In the genomic region with DNA sequence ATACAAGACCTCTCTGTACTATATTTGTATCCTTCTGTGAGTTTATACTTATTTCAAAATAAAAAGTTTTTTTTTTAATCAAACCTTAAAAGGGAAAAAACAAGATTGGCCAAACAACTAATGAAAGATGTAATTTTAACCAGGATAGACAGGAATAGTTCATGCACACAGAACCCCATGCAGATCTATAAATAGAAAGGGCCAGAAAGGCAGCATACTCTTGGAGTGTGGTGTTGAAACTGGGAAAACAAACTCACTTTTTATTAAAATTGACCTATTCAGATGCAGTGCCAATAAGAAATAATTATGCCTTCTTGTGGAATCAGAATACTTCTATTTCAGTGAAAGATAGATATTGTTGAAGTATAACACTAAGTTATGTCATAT, we compare ENCODE assay signal across 22 cellular contexts.
DNase-seq lines count a peak whose midpoint lies in the region; ATAC-seq lines count a peak whose summit lies in the region.
"Had no signal": no experiment of that assay in that cellular context is flagged by ENCODE, and none has a peak within 500 bp of the region (broad histone marks: within the 10 kb centered on the region; RNA-seq: fewer than 3 reads in every experiment).

No MANE protein-coding gene starts in this region.

- peak overlapping the region; percentile 60 for H3K4me3 Mint-ChIP-seq in T-helper 2 cell treated with Interferon-gamma antibody and Interleukin-4, amounts not matched to agents 5 μg/mL and 100 μg/mL, for 36 hours
- H3K4me3 Mint-ChIP-seq in central memory CD8-positive, alpha-beta T cell, result peak overlapping the region; percentile 50
- H3K4me3 Mint-ChIP-seq in stimulated activated effector memory CD8-positive, alpha-beta T cell treated with anti-CD3 and anti-CD28 coated beads, Interleukin-12 subunit alpha, Interleukin-12 subunit beta, amount 100 ng/mL, for 72 hours, result no peak overlapping the region
- H3K4me3 Mint-ChIP-seq: activated naive CD4-positive, alpha-beta T cell treated with anti-CD3 and anti-CD28 coated beads, Interleukin-2, amount 50 U/mL, for 24 hours; activated T-helper 17 cell treated with anti-CD3 and anti-CD28 coated beads, Interleukin-2, amount 50 U/mL, for 72 hours; stimulated activated naive CD8-positive, alpha-beta T cell treated with anti-CD3 and anti-CD28 coated beads, Interleukin-15, amount 100 ng/mL, for 72 hours had no signal

- H3K27ac Mint-ChIP-seq in T-helper 2 cell treated with Interferon-gamma antibody and Interleukin-4, amounts not matched to agents 5 μg/mL and 100 μg/mL, for 36 hours, result peak overlapping the region; percentile 31
- peak overlapping the region; percentile 91 for H3K27ac Mint-ChIP-seq in central memory CD8-positive, alpha-beta T cell (ENCODE audit: low read depth)
- peak overlapping the region; percentile 46 for H3K27ac Mint-ChIP-seq in stimulated activated effector memory CD8-positive, alpha-beta T cell treated with anti-CD3 and anti-CD28 coated beads, Interleukin-12 subunit alpha, Interleukin-12 subunit beta, amount 100 ng/mL, for 72 hours
- H3K27ac Mint-ChIP-seq: activated T-helper 17 cell treated with anti-CD3 and anti-CD28 coated beads, Interleukin-2, amount 50 U/mL, for 72 hours; stimulated activated naive CD8-positive, alpha-beta T cell treated with anti-CD3 and anti-CD28 coated beads, Interleukin-15, amount 100 ng/mL, for 72 hours had no signal

- H3K36me3 Mint-ChIP-seq in T-helper 2 cell treated with Interferon-gamma antibody and Interleukin-4, amounts not matched to agents 5 μg/mL and 100 μg/mL, for 36 hours (ENCODE audit: low read depth), result peaks cover 64% of the 10 kb centered on the region
- H3K36me3 Mint-ChIP-seq in central memory CD8-positive, alpha-beta T cell (ENCODE audit: insufficient read depth), result peaks cover 26% of the 10 kb centered on the region
- peaks cover 29% of the 10 kb centered on the region for H3K36me3 Mint-ChIP-seq in stimulated activated effector memory CD8-positive, alpha-beta T cell treated with anti-CD3 and anti-CD28 coated beads, Interleukin-12 subunit alpha, Interleukin-12 subunit beta, amount 100 ng/mL, for 72 hours

- ATAC-seq in central memory CD8-positive, alpha-beta T cell (replicated peaks; ENCODE audit: extremely low read depth, poor library complexity, severe bottlenecking), result no peak
- ATAC-seq in stimulated activated effector memory CD8-positive, alpha-beta T cell treated with anti-CD3 and anti-CD28 coated beads, Interleukin-12 subunit alpha, Interleukin-12 subunit beta, amount 100 ng/mL, for 72 hours, result no peak
- ATAC-seq in HG02610 (IDR thresholded peaks at IDR 0.05; ENCODE audit: unreplicated experiment), result no peak
- ATAC-seq: body of pancreas had no signal

- H3K27me3 Mint-ChIP-seq in T-helper 2 cell treated with Interferon-gamma antibody and Interleukin-4, amounts not matched to agents 5 μg/mL and 100 μg/mL, for 36 hours (ENCODE audit: low read depth), result no peaks in the 10 kb centered on the region
- no peaks in the 10 kb centered on the region for H3K27me3 Mint-ChIP-seq in central memory CD8-positive, alpha-beta T cell
- H3K27me3 Mint-ChIP-seq: activated naive CD4-positive, alpha-beta T cell treated with anti-CD3 and anti-CD28 coated beads, Interleukin-2, amount 50 U/mL, for 24 hours; activated T-helper 17 cell treated with anti-CD3 and anti-CD28 coated beads, Interleukin-2, amount 50 U/mL, for 72 hours; stimulated activated naive CD8-positive, alpha-beta T cell treated with anti-CD3 and anti-CD28 coated beads, Interleukin-15, amount 100 ng/mL, for 72 hours had no signal

- no peak for DNase-seq in T-helper 2 cell treated with Interferon-gamma antibody and Interleukin-4, amounts not matched to agents 5 μg/mL and 100 μg/mL, for 36 hours (ENCODE audit: low spot score)
- DNase-seq in T-helper 2 cell (no peak), hepatic stellate cell (ENCODE audit: low spot score) (peak; percentile 17), cortex of kidney (lab: John Stamatoyannopoulos, UW) (no peak), OCI-M2 (lab: John Stamatoyannopoulos, UW; ENCODE audit: unreplicated experiment) (no peak)
- no peak for DNase-seq in central memory CD8-positive, alpha-beta T cell (ENCODE audit: low spot score in 2 of 2)
- DNase-seq in stimulated activated effector memory CD8-positive, alpha-beta T cell treated with anti-CD3 and anti-CD28 coated beads, Interleukin-12 subunit alpha, Interleukin-12 subunit beta, amount 100 ng/mL, for 72 hours (ENCODE audit: low spot score in 2 of 2), result no peak
- DNase-seq: DMS153, GDM1, GM23248, IMR-90, mesendoderm, NCI-H1105 treated with DMSO at 0.1 percent for 48 hours, NCI-H2081, NCI-H226, pancreas, right lobe of liver had no signal

- H3K9me3 Mint-ChIP-seq in T-helper 2 cell treated with Interferon-gamma antibody and Interleukin-4, amounts not matched to agents 5 μg/mL and 100 μg/mL, for 36 hours, result peaks cover 18% of the 10 kb centered on the region
- no peaks in the 10 kb centered on the region for H3K9me3 Mint-ChIP-seq in central memory CD8-positive, alpha-beta T cell
- H3K9me3 Mint-ChIP-seq in stimulated activated effector memory CD8-positive, alpha-beta T cell treated with anti-CD3 and anti-CD28 coated beads, Interleukin-12 subunit alpha, Interleukin-12 subunit beta, amount 100 ng/mL, for 72 hours, result no peaks in the 10 kb centered on the region
- H3K9me3 Mint-ChIP-seq: activated naive CD4-positive, alpha-beta T cell treated with anti-CD3 and anti-CD28 coated beads, Interleukin-2, amount 50 U/mL, for 24 hours; activated T-helper 17 cell treated with anti-CD3 and anti-CD28 coated beads, Interleukin-2, amount 50 U/mL, for 72 hours had no signal

- peaks cover 40% of the 10 kb centered on the region for H3K4me1 Mint-ChIP-seq in T-helper 2 cell treated with Interferon-gamma antibody and Interleukin-4, amounts not matched to agents 5 μg/mL and 100 μg/mL, for 36 hours (ENCODE audit: low read depth)
- H3K4me1 Mint-ChIP-seq in central memory CD8-positive, alpha-beta T cell, result peaks cover 47% of the 10 kb centered on the region
- H3K4me1 Mint-ChIP-seq in stimulated activated effector memory CD8-positive, alpha-beta T cell treated with anti-CD3 and anti-CD28 coated beads, Interleukin-12 subunit alpha, Interleukin-12 subunit beta, amount 100 ng/mL, for 72 hours, result peaks cover 35% of the 10 kb centered on the region

Comparison
In these comparisons a context has a peak if more than half of its experiments do, and no peak if none do; other contexts are left out.
1. H3K27ac Mint-ChIP-seq: peak in every context shown above with its lines; median percentile 91 in central memory CD8-positive, alpha-beta T cell; 46 in stimulated activated effector memory CD8-positive, alpha-beta T cell treated with anti-CD3 and anti-CD28 coated beads, Interleukin-12 subunit alpha, Interleukin-12 subunit beta, amount 100 ng/mL, for 72 hours; 31 in T-helper 2 cell treated with Interferon-gamma antibody and Interleukin-4, amounts not matched to agents 5 μg/mL and 100 μg/mL, for 36 hours.